Comparison of ENCODE assay signal across 4 cellular contexts in genomic region chr21:10517904-10518303, GRCh38. TPM values are rescaled to one million over a fixed set of nuclear protein-coding genes. Genes with fewer than 3 reads are reported as not detected.
"Had no signal": no experiment of that assay in that cellular context is flagged by ENCODE, and none has a peak within 500 bp of the region (broad histone marks: within the 10 kb centered on the region; RNA-seq: fewer than 3 reads in every experiment).

No MANE protein-coding gene starts in this region.

RNA-seq across cellular contexts. Expression of gene TPTE, which starts 3.5 kb away (rescaled TPM):
- total RNA-seq: LHCN-M2, M059J, MCF 10A, NCI-H460 had no signal
